Comparison of ENCODE assay signal across 21 cellular contexts in the genomic region with DNA sequence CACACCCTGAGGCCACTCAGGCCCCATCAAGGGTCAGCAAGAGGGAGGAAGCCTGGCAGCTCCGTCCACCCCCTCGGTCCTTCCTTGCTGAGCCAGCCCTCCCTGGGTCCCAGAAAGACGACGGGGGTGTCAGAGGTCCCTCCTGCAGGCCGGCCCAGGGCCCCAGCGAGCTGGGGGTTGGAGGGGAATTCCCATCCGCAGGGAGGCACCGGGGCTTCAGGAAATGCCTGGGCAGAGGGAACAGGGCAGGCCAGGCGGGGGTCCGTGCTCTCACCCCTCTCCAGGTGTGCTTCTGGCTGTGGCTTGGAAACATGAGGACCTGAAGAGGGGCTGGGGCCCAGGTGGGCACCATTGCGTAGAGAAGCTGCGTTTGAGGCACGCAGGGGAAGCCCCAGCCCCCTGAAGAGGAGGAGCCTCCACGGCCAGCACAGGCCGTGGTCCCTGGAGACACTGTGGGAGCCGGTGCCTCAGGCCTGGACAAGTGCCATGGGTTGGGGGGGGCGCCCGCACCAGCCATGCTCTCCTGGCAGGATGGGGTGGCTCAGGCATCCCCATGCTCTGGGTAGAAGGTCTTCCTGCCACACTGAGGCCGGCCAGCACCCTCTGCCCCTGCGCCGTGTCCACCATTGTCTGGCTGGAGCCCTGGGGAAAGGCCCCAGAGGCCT.
DNase-seq lines count a peak whose midpoint lies in the region; ATAC-seq lines count a peak whose summit lies in the region.
"Had no signal": no experiment of that assay in that cellular context is flagged by ENCODE, and none has a peak within 500 bp of the region (broad histone marks: within the 10 kb centered on the region; RNA-seq: fewer than 3 reads in every experiment).

No MANE protein-coding gene starts in this region.

- DNase-seq in NCI-H2171 (lab: John Stamatoyannopoulos, UW) (peak; percentile 34), NCI-H2171 treated with DMSO at 0.1 percent for 48 hours (lab: John Stamatoyannopoulos, UW) (no peak), NT2/D1 (ENCODE audit: low read depth, low spot score) (no peak), midbrain (lab: John Stamatoyannopoulos, UW) (no peak), A172 (ENCODE audit: low spot score) (no peak)
- no peak for DNase-seq in stimulated activated naive B cell treated with anti-CD40 and anti-IgM and Interleukin-4, amounts not matched to agents 10 μg/mL and 1 μg/mL and 100 μg/mL, for 72 hours
- DNase-seq: activated CD4-positive, alpha-beta T cell treated with anti-CD3 and anti-CD28 coated beads, Interleukin-2, amount 10 ng/mL, durations not matched to agents 7 days and 5 days; activated CD8-positive, alpha-beta memory T cell treated with anti-CD3 and anti-CD28 coated beads, Interleukin-2, amount 50 U/mL, for 48 hours; activated gamma-delta T cell; NCI-H1092; NCI-H2029; NCI-H524; sigmoid colon had no signal

- peak overlapping the region; percentile 9 for H3K27ac Mint-ChIP-seq in stimulated activated naive B cell treated with anti-CD40 and anti-IgM and Interleukin-4, amounts not matched to agents 10 μg/mL and 1 μg/mL and 100 μg/mL, for 72 hours
- H3K27ac Mint-ChIP-seq: activated CD4-positive, alpha-beta T cell treated with anti-CD3 and anti-CD28 coated beads, Interleukin-2, amount 10 ng/mL, durations not matched to agents 7 days and 5 days; stimulated activated naive CD8-positive, alpha-beta T cell treated with anti-CD3 and anti-CD28 coated beads, Interleukin-15, Interleukin-2, amounts not matched to agents 100 ng/mL and 50 ng/mL, for 24 hours had no signal

- peak; percentile 41 to 55 for ATAC-seq in stimulated activated naive B cell treated with anti-CD40 and anti-IgM and Interleukin-4, amounts not matched to agents 10 μg/mL and 1 μg/mL and 100 μg/mL, for 72 hours (replicated peaks)
- ATAC-seq in HG03280 (IDR thresholded peaks at IDR 0.05; ENCODE audit: unreplicated experiment): no peak

- no peaks in the 10 kb centered on the region for H3K36me3 ChIP-seq in NT2/D1 (ENCODE audit: insufficient read depth, insufficient read length, low read length)
- no peaks in the 10 kb centered on the region for H3K36me3 ChIP-seq in iPS-20b (ENCODE audit: insufficient read depth, low read depth, low read length)
- H3K36me3 ChIP-seq: esophagus muscularis mucosa, pancreas, sigmoid colon, upper lobe of left lung had no signal

- H3K27ac ChIP-seq in iPS-20b (ENCODE audit: low read length): no peak overlapping the region
- H3K27ac ChIP-seq: 22Rv1, esophagus muscularis mucosa, KMS-11, pancreas, sigmoid colon, upper lobe of left lung had no signal

- H3K36me3 Mint-ChIP-seq in stimulated activated naive B cell treated with anti-CD40 and anti-IgM and Interleukin-4, amounts not matched to agents 10 μg/mL and 1 μg/mL and 100 μg/mL, for 72 hours: no peaks in the 10 kb centered on the region

- peaks cover 35 to 52% of the 10 kb centered on the region in 2 donors for H3K27me3 Mint-ChIP-seq in stimulated activated naive B cell treated with anti-CD40 and anti-IgM and Interleukin-4, amounts not matched to agents 10 μg/mL and 1 μg/mL and 100 μg/mL, for 72 hours

- H3K9me3 ChIP-seq in NT2/D1 (ENCODE audit: insufficient read depth, low read length) (no peaks in the 10 kb centered on the region), iPS-20b (ENCODE audit: insufficient read depth, low read depth, low read length) (no peaks in the 10 kb centered on the region)
- H3K9me3 ChIP-seq: esophagus muscularis mucosa, pancreas, sigmoid colon, upper lobe of left lung had no signal

- H3K4me3 Mint-ChIP-seq in stimulated activated naive B cell treated with anti-CD40 and anti-IgM and Interleukin-4, amounts not matched to agents 10 μg/mL and 1 μg/mL and 100 μg/mL, for 72 hours: no peak overlapping the region
- H3K4me3 Mint-ChIP-seq: activated CD4-positive, alpha-beta T cell treated with anti-CD3 and anti-CD28 coated beads, Interleukin-2, amount 10 ng/mL, durations not matched to agents 7 days and 5 days; stimulated activated naive CD8-positive, alpha-beta T cell treated with anti-CD3 and anti-CD28 coated beads, Interleukin-15, Interleukin-2, amounts not matched to agents 100 ng/mL and 50 ng/mL, for 24 hours had no signal

- H3K9me3 Mint-ChIP-seq in stimulated activated naive B cell treated with anti-CD40 and anti-IgM and Interleukin-4, amounts not matched to agents 10 μg/mL and 1 μg/mL and 100 μg/mL, for 72 hours: no peaks in the 10 kb centered on the region
- H3K9me3 Mint-ChIP-seq: activated CD4-positive, alpha-beta T cell treated with anti-CD3 and anti-CD28 coated beads, Interleukin-2, amount 10 ng/mL, durations not matched to agents 7 days and 5 days; stimulated activated naive CD8-positive, alpha-beta T cell treated with anti-CD3 and anti-CD28 coated beads, Interleukin-15, Interleukin-2, amounts not matched to agents 100 ng/mL and 50 ng/mL, for 24 hours had no signal

- peaks cover 21% of the 10 kb centered on the region for H3K4me1 ChIP-seq in NT2/D1 (ENCODE audit: insufficient read depth, insufficient read length)
- peaks cover 4% of the 10 kb centered on the region; the same call in 1 of the 2 replicates for H3K4me1 ChIP-seq in iPS-20b (ENCODE audit: insufficient read depth, low read length)

- H3K9ac ChIP-seq in NT2/D1 (ENCODE audit: insufficient read length, low read depth): peak overlapping the region; percentile 80
- H3K9ac ChIP-seq in iPS-20b (ENCODE audit: low read depth, low read length): no peak overlapping the region
- H3K9ac ChIP-seq: KMS-11 had no signal

- H3K4me3 ChIP-seq in NT2/D1 (ENCODE audit: insufficient read length, low read depth) (peak overlapping the region; percentile 48), iPS-20b (ENCODE audit: low read length) (peak overlapping the region; percentile 59; the same call in 1 of the 2 replicates)
- H3K4me3 ChIP-seq: pancreas, sigmoid colon, upper lobe of left lung had no signal

- peaks cover 17% of the 10 kb centered on the region for H3K27me3 ChIP-seq in NT2/D1 (ENCODE audit: insufficient read depth, insufficient read length)
- H3K27me3 ChIP-seq in iPS-20b (ENCODE audit: insufficient read depth, low read length): peaks cover 38% of the 10 kb centered on the region
- H3K27me3 ChIP-seq: pancreas had no signal

- peaks cover 13 to 29% of the 10 kb centered on the region in 2 donors for H3K4me1 Mint-ChIP-seq in stimulated activated naive B cell treated with anti-CD40 and anti-IgM and Interleukin-4, amounts not matched to agents 10 μg/mL and 1 μg/mL and 100 μg/mL, for 72 hours
